In the genomic region with DNA sequence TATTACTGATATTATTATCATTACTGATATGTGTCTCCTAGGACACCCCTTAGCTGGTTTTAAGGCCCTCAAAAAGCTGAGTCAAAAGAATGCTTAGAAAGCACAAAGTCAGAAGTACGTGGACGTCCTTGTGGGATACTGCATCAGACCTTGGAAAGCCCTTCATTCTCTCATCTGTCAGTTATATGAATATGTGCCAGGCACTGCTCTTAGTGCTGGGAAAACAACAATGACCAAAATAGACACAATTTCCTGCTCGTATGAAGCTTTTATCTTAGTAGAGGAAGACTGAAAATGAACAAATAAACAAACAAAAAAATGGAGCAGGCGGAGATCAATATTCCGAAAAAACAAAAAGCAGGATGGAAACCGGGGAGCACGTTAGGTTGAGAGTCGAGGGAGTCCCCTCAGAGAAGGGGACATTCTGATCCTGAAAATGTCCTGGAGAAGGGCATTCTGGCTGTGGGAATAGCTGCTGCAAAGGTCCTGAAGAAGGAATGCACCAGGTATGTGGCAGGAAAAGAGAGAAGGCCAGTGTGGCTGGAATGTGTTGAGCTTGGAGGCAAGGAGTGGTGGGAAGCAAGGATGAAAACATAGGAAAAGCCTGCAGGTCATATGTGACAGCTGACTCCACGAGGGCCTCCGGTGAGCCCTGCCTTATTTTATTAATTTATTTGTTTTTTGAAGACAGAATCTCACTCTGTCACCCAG, we compare ENCODE assay signal across 1 cellular context.
TF ChIP-seq lines count a peak whose summit lies in the region.

No MANE protein-coding gene starts in this region.

TF ChIP-seq in endothelial cell of umbilical vein, 7 proteins besides CTCF, POLR2A, EP300 and RAD21 (continued from another document):
- no peak for TF ChIP-seq EZH2 (IDR thresholded peaks at IDR 0.05; ENCODE audit: borderline replicate concordance, low read depth, low read length, severe bottlenecking)
- no peak for TF ChIP-seq FOS (IDR thresholded peaks at IDR 0.05; ENCODE audit: borderline replicate concordance, insufficient read depth, low read length)
